ENCODE assay signal across 1 cellular context in the genomic region with DNA sequence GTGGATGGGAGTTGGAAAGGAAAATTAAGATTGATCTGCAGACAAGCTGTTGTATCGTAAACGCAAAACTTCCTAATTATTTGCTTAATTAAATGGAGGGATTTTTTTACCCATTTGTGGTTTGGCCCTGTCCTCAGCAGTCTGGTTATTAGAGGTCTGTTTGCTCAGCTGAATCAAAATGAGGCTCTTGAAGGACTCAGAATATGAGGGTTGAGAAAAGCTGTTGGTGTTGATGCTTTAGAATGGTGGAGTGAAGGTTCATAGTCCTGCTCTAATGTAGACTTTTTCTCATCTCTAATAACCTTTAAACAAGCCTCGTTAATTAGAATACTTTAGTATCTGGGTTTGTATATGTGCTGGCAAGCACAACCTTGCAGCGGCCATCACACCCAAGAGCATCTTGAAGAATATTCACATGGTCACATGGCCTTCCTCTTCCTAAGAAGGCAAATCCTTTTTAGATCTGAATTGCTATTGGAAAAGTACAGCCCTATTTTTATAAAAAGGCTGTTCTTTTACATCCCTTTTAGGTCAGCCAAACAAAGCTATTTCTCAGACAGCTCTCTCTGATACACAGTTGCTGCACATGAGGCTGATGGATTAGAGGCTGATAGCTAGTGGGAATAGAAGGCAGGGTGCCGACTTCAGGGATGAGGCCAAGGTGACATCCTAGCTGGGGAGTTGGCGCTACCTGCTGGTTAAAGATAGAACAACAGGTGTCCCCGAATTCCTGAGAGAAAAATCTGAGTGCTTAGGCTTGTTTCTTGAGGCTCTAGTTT.
A peak's percentile ranks its signal among the peaks of the same experiment; 100 is the strongest.
TF ChIP-seq lines count a peak whose summit lies in the region.

No MANE protein-coding gene starts in this region.

TF ChIP-seq in K562, 482 proteins besides CTCF, POLR2A, EP300 and RAD21 (continued from another document and continues in another):
- TF ChIP-seq, protein P1, sequence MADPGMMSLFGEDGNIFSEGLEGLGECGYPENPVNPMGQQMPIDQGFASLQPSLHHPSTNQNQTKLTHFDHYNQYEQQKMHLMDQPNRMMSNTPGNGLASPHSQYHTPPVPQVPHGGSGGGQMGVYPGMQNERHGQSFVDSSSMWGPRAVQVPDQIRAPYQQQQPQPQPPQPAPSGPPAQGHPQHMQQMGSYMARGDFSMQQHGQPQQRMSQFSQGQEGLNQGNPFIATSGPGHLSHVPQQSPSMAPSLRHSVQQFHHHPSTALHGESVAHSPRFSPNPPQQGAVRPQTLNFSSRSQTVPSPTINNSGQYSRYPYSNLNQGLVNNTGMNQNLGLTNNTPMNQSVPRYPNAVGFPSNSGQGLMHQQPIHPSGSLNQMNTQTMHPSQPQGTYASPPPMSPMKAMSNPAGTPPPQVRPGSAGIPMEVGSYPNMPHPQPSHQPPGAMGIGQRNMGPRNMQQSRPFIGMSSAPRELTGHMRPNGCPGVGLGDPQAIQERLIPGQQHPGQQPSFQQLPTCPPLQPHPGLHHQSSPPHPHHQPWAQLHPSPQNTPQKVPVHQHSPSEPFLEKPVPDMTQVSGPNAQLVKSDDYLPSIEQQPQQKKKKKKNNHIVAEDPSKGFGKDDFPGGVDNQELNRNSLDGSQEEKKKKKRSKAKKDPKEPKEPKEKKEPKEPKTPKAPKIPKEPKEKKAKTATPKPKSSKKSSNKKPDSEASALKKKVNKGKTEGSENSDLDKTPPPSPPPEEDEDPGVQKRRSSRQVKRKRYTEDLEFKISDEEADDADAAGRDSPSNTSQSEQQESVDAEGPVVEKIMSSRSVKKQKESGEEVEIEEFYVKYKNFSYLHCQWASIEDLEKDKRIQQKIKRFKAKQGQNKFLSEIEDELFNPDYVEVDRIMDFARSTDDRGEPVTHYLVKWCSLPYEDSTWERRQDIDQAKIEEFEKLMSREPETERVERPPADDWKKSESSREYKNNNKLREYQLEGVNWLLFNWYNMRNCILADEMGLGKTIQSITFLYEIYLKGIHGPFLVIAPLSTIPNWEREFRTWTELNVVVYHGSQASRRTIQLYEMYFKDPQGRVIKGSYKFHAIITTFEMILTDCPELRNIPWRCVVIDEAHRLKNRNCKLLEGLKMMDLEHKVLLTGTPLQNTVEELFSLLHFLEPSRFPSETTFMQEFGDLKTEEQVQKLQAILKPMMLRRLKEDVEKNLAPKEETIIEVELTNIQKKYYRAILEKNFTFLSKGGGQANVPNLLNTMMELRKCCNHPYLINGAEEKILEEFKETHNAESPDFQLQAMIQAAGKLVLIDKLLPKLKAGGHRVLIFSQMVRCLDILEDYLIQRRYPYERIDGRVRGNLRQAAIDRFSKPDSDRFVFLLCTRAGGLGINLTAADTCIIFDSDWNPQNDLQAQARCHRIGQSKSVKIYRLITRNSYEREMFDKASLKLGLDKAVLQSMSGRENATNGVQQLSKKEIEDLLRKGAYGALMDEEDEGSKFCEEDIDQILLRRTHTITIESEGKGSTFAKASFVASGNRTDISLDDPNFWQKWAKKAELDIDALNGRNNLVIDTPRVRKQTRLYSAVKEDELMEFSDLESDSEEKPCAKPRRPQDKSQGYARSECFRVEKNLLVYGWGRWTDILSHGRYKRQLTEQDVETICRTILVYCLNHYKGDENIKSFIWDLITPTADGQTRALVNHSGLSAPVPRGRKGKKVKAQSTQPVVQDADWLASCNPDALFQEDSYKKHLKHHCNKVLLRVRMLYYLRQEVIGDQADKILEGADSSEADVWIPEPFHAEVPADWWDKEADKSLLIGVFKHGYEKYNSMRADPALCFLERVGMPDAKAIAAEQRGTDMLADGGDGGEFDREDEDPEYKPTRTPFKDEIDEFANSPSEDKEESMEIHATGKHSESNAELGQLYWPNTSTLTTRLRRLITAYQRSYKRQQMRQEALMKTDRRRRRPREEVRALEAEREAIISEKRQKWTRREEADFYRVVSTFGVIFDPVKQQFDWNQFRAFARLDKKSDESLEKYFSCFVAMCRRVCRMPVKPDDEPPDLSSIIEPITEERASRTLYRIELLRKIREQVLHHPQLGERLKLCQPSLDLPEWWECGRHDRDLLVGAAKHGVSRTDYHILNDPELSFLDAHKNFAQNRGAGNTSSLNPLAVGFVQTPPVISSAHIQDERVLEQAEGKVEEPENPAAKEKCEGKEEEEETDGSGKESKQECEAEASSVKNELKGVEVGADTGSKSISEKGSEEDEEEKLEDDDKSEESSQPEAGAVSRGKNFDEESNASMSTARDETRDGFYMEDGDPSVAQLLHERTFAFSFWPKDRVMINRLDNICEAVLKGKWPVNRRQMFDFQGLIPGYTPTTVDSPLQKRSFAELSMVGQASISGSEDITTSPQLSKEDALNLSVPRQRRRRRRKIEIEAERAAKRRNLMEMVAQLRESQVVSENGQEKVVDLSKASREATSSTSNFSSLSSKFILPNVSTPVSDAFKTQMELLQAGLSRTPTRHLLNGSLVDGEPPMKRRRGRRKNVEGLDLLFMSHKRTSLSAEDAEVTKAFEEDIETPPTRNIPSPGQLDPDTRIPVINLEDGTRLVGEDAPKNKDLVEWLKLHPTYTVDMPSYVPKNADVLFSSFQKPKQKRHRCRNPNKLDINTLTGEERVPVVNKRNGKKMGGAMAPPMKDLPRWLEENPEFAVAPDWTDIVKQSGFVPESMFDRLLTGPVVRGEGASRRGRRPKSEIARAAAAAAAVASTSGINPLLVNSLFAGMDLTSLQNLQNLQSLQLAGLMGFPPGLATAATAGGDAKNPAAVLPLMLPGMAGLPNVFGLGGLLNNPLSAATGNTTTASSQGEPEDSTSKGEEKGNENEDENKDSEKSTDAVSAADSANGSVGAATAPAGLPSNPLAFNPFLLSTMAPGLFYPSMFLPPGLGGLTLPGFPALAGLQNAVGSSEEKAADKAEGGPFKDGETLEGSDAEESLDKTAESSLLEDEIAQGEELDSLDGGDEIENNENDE (IDR thresholded peaks at IDR 0.05; ENCODE audit: low read depth, low read length): no peak
- TF ChIP-seq, protein P2, sequence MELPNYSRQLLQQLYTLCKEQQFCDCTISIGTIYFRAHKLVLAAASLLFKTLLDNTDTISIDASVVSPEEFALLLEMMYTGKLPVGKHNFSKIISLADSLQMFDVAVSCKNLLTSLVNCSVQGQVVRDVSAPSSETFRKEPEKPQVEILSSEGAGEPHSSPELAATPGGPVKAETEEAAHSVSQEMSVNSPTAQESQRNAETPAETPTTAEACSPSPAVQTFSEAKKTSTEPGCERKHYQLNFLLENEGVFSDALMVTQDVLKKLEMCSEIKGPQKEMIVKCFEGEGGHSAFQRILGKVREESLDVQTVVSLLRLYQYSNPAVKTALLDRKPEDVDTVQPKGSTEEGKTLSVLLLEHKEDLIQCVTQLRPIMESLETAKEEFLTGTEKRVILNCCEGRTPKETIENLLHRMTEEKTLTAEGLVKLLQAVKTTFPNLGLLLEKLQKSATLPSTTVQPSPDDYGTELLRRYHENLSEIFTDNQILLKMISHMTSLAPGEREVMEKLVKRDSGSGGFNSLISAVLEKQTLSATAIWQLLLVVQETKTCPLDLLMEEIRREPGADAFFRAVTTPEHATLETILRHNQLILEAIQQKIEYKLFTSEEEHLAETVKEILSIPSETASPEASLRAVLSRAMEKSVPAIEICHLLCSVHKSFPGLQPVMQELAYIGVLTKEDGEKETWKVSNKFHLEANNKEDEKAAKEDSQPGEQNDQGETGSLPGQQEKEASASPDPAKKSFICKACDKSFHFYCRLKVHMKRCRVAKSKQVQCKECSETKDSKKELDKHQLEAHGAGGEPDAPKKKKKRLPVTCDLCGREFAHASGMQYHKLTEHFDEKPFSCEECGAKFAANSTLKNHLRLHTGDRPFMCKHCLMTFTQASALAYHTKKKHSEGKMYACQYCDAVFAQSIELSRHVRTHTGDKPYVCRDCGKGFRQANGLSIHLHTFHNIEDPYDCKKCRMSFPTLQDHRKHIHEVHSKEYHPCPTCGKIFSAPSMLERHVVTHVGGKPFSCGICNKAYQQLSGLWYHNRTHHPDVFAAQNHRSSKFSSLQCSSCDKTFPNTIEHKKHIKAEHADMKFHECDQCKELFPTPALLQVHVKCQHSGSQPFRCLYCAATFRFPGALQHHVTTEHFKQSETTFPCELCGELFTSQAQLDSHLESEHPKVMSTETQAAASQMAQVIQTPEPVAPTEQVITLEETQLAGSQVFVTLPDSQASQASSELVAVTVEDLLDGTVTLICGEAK (IDR thresholded peaks at IDR 0.05): no peak
- TF ChIP-seq, protein P2 (CRISPR knock-in tag; IDR thresholded peaks at IDR 0.05): no peak
- TF ChIP-seq ZNF253 (CRISPR knock-in tag; conservative IDR thresholded peaks at IDR 0.05) (no peak), FOXA3 (CRISPR knock-in tag; conservative IDR thresholded peaks at IDR 0.05 in 1 of 2, IDR thresholded peaks at IDR 0.05 in 1 of 2) (peak in 1 of 2 experiments; percentile 53; a peak in 1 of 4 replicates), TEAD4 (IDR thresholded peaks at IDR 0.05; ENCODE audit: low read length) (peak; percentile 41), TEAD4 (CRISPR knock-in tag; IDR thresholded peaks at IDR 0.05; ENCODE audit: borderline replicate concordance) (peak; percentile 69; the same call in 1 of the 2 replicates), HNRNPH1 (optimal IDR thresholded peaks at IDR 0.05; ENCODE audit: low read depth, low read length) (no peak), RAD51 (IDR thresholded peaks at IDR 0.05; ENCODE audit: borderline replicate concordance, low read depth) (peak; percentile 48), MEIS2 (IDR thresholded peaks at IDR 0.05; ENCODE audit: partially characterized antibody) (no peak), CBX2 (IDR thresholded peaks at IDR 0.05; ENCODE audit: insufficient read depth, low read length, poor library complexity, severe bottlenecking) (no peak), SOX6 (IDR thresholded peaks at IDR 0.05) (no peak), NR4A1 (CRISPR knock-in tag; IDR thresholded peaks at IDR 0.05) (no peak), NR4A1 (tag; IDR thresholded peaks at IDR 0.05) (no peak), PHF21A (IDR thresholded peaks at IDR 0.05; ENCODE audit: borderline replicate concordance, low read depth) (no peak), ZNF311 (CRISPR knock-in tag; IDR thresholded peaks at IDR 0.05) (no peak), ZNF232 (CRISPR knock-in tag; IDR thresholded peaks at IDR 0.05) (no peak), ARID2 (IDR thresholded peaks at IDR 0.05) (peak; percentile 97), TEAD1 (CRISPR knock-in tag; IDR thresholded peaks at IDR 0.05) (peak; percentile 44 to 80; a peak in 2 of 4 replicates)
- TF ChIP-seq, protein P3, sequence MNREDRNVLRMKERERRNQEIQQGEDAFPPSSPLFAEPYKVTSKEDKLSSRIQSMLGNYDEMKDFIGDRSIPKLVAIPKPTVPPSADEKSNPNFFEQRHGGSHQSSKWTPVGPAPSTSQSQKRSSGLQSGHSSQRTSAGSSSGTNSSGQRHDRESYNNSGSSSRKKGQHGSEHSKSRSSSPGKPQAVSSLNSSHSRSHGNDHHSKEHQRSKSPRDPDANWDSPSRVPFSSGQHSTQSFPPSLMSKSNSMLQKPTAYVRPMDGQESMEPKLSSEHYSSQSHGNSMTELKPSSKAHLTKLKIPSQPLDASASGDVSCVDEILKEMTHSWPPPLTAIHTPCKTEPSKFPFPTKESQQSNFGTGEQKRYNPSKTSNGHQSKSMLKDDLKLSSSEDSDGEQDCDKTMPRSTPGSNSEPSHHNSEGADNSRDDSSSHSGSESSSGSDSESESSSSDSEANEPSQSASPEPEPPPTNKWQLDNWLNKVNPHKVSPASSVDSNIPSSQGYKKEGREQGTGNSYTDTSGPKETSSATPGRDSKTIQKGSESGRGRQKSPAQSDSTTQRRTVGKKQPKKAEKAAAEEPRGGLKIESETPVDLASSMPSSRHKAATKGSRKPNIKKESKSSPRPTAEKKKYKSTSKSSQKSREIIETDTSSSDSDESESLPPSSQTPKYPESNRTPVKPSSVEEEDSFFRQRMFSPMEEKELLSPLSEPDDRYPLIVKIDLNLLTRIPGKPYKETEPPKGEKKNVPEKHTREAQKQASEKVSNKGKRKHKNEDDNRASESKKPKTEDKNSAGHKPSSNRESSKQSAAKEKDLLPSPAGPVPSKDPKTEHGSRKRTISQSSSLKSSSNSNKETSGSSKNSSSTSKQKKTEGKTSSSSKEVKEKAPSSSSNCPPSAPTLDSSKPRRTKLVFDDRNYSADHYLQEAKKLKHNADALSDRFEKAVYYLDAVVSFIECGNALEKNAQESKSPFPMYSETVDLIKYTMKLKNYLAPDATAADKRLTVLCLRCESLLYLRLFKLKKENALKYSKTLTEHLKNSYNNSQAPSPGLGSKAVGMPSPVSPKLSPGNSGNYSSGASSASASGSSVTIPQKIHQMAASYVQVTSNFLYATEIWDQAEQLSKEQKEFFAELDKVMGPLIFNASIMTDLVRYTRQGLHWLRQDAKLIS (CRISPR knock-in tag; IDR thresholded peaks at IDR 0.05): peak; percentile 47; the same call in 1 of the 2 replicates
- TF ChIP-seq, protein P4, sequence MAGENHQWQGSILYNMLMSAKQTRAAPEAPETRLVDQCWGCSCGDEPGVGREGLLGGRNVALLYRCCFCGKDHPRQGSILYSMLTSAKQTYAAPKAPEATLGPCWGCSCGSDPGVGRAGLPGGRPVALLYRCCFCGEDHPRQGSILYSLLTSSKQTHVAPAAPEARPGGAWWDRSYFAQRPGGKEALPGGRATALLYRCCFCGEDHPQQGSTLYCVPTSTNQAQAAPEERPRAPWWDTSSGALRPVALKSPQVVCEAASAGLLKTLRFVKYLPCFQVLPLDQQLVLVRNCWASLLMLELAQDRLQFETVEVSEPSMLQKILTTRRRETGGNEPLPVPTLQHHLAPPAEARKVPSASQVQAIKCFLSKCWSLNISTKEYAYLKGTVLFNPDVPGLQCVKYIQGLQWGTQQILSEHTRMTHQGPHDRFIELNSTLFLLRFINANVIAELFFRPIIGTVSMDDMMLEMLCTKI (IDR thresholded peaks at IDR 0.05; ENCODE audit: partially characterized antibody): no peak
